ENCODE assay signal across 23 cellular contexts in the genomic region with DNA sequence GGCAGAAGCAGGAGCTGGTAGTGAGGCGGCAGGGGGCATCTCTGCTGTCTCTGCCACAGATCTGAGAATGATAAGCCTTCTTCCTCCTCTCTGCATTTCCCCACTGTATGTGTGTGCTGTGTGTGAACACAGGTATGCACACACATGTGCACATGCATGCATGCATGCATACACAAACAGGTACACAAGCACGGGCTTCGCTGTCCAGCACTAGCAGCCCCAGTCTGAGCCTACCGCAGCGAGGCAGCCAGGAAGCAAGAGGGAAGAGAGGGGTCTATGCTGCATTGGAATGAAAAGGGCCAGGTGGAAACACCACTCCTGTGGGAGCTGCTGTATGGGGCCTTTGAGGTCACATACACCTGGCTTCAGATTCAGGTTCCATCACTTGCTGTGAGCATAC.
"Had no signal": no experiment of that assay in that cellular context is flagged by ENCODE, and none has a peak within 500 bp of the region (broad histone marks: within the 10 kb centered on the region; RNA-seq: fewer than 3 reads in every experiment).

No MANE protein-coding gene starts in this region.

- H3K36me3 ChIP-seq: MG63, Peyer's patch, SJSA1 had no signal

- ATAC-seq: PC-3, T-cell had no signal

- H3K27ac ChIP-seq: Peyer's patch, SJSA1, SK-N-MC had no signal

- H3K4me1 ChIP-seq: Peyer's patch had no signal

- H3K27me3 ChIP-seq: MG63, Peyer's patch, SJSA1 had no signal

- H3K4me3 ChIP-seq: MG63, Peyer's patch, SJSA1 had no signal

- H3K9me3 ChIP-seq: MG63, Peyer's patch, SJSA1 had no signal

- DNase-seq: Karpas-422, KG1, MG63, NCI-H1092, NCI-H1436, NCI-H187, NCI-H2029, NCI-H2081 treated with DMSO at 0.1 percent for 48 hours, NCI-H2171, NCI-H226, NCI-H446, NCI-H510A, NCI-H524 treated with DMSO at 0.1 percent for 48 hours, NCI-H69, NCI-H774, PC-3, Peyer's patch, Right ventricle myocardium superior, SIG-M5, SW 1271, T-cell had no signal
